In the genomic region with DNA sequence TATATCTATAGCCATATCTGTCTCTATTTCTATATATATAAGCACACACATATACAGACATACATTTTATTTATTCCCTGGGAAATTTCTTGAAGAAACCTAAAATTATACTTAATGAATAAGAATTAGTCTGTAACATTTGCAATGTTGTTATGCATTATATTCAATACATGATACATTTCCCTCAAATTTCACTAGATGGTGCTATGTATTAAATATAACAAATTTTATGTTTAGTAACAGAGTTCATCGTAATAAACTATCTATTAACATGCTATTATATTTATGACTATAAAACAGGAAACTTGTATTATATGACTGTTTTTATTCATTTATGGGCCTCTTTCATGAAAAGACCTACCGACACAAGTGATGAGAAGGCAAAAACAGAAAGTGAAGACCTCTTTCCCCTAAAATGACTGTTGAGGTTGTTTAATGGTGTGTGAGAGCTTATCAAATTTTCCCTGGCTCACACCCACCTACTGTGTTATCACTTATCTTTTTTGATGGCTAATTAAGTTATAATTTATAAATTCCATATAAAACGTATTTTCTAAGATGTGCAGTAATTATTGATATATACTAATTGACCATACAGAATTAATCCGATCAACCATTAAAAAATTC, we compare ENCODE assay signal across 9 cellular contexts.
DNase-seq lines count a peak whose midpoint lies in the region; ATAC-seq and TF ChIP-seq lines count a peak whose summit lies in the region.
"Had no signal": no experiment of that assay in that cellular context is flagged by ENCODE, and none has a peak within 500 bp of the region (broad histone marks: within the 10 kb centered on the region; RNA-seq: fewer than 3 reads in every experiment).

No MANE protein-coding gene starts in this region.

- no peak overlapping the region for H3K4me3 Mint-ChIP-seq in progenitor cell of endocrine pancreas (ENCODE audit: low read depth)

- peak; percentile 30 to 39 for TF ChIP-seq CTCF in mammary epithelial cell (conservative IDR thresholded peaks at IDR 0.05 in 1 of 2, IDR thresholded peaks at IDR 0.05 in 1 of 2; ENCODE audit: extremely low read depth in 1 of 2, insufficient read depth in 1 of 2, low read depth in 1 of 2, low read length in 2 of 2)
- TF ChIP-seq CTCF in progenitor cell of endocrine pancreas (IDR thresholded peaks at IDR 0.05; ENCODE audit: unreplicated experiment), result peak; percentile 69

- H3K9me3 ChIP-seq in mammary epithelial cell (replicated peaks; ENCODE audit: insufficient read depth, low read length), result no peaks in the 10 kb centered on the region

- WGBS in mammary epithelial cell (ENCODE audit: low coverage, missing lambda C conversion rate), result 47% methylated on average over 4 of the region's 4 CpGs

- H3K36me3 Mint-ChIP-seq in progenitor cell of endocrine pancreas (ENCODE audit: insufficient read depth), result no peaks in the 10 kb centered on the region

- peaks cover 4% of the 10 kb centered on the region for H3K9me3 Mint-ChIP-seq in progenitor cell of endocrine pancreas (ENCODE audit: low read depth)

- peak; percentile 59 for DNase-seq in NCI-H146 treated with DMSO at 0.1 percent for 48 hours (lab: John Stamatoyannopoulos, UW; ENCODE audit: unreplicated experiment)
- DNase-seq in mammary epithelial cell, result peak; percentile 4
- DNase-seq in progenitor cell of endocrine pancreas (ENCODE audit: low spot score, unreplicated experiment), result no peak
- no peak for DNase-seq in Ammon's horn (ENCODE audit: low spot score)
- DNase-seq in GF-D8 (lab: John Stamatoyannopoulos, UW), result no peak

- dilution Hi-C loops in mammary epithelial cell (cut with HindIII; ENCODE audit: low sequenced_read_pairs), result no loop called here

- H3K4me3 ChIP-seq in mammary epithelial cell (replicated peaks in 1 of 3; ENCODE audit: insufficient read depth in 1 of 3, low read depth in 2 of 3, low read length in 3 of 3), result no peak overlapping the region

- BruUV-seq in mammary epithelial cell (replicated peaks; lab: Mats Ljungman, UMichigan), result no TSS peak

- no peak overlapping the region for H3K27ac ChIP-seq in mammary epithelial cell (ENCODE audit: insufficient read depth, low read depth, low read length)
- H3K27ac ChIP-seq: epithelial cell of prostate had no signal

- no peaks in the 10 kb centered on the region for H3K27me3 Mint-ChIP-seq in progenitor cell of endocrine pancreas

- H4K20me1 ChIP-seq in mammary epithelial cell (ENCODE audit: insufficient read depth, low read length), result no peaks in the 10 kb centered on the region

- no peak overlapping the region for H2AFZ ChIP-seq in mammary epithelial cell (ENCODE audit: low read depth, low read length)

- H3K79me2 ChIP-seq in mammary epithelial cell (ENCODE audit: insufficient read depth, low read length), result no peaks in the 10 kb centered on the region

- no peaks in the 10 kb centered on the region for H3K4me1 ChIP-seq in mammary epithelial cell (ENCODE audit: insufficient read depth, low read length)

- CTCF ChIA-PET in mammary epithelial cell (lab: Charles Lee; ENCODE audit: low non-redundant PET), result no interaction called here

- no peaks in the 10 kb centered on the region for H3K27me3 ChIP-seq in mammary epithelial cell (ENCODE audit: insufficient read depth, low read length)

- ATAC-seq in GM18511 (IDR thresholded peaks at IDR 0.05; ENCODE audit: unreplicated experiment) (peak; percentile 64), GM19324 (IDR thresholded peaks at IDR 0.05; ENCODE audit: low FRiP score, unreplicated experiment) (no peak), HG03196 (IDR thresholded peaks at IDR 0.05; ENCODE audit: unreplicated experiment) (no peak)

- in situ Hi-C loops in mammary epithelial cell (cut with MboI; ENCODE audit: low sequenced_read_pairs in 2 of 2), result loop anchor here in 1 of 2 donors (5.0 kb wide), 1 partner anchor 890 kb away; no protein-coding TSS in a partner anchor

- H3K9ac ChIP-seq in mammary epithelial cell (ENCODE audit: insufficient read depth, low read length), result no peak overlapping the region

- no peak overlapping the region for H3K27ac Mint-ChIP-seq in progenitor cell of endocrine pancreas

- H3K36me3 ChIP-seq in mammary epithelial cell (ENCODE audit: insufficient read depth, low read length), result no peaks in the 10 kb centered on the region

- intact Hi-C loops in mammary epithelial cell (cut with micrococcal nuclease), result loop anchor here (1.0 kb wide), 1 partner anchor 889 kb away; no protein-coding TSS in a partner anchor

- no peak overlapping the region for H3K4me2 ChIP-seq in mammary epithelial cell (ENCODE audit: insufficient read depth, low read depth, low read length)

- no peaks in the 10 kb centered on the region for H3K4me1 Mint-ChIP-seq in progenitor cell of endocrine pancreas (ENCODE audit: low read depth)

Comparison
In these comparisons a context has a peak if more than half of its experiments do, and no peak if none do; other contexts are left out.
1. DNase-seq: peak in NCI-H146 treated with DMSO at 0.1 percent for 48 hours (single experiment) and mammary epithelial cell (single experiment); none in progenitor cell of endocrine pancreas (single experiment), Ammon's horn (single experiment) and GF-D8 (single experiment).